14 cellular contexts compared by ENCODE assay signal in the genomic region with DNA sequence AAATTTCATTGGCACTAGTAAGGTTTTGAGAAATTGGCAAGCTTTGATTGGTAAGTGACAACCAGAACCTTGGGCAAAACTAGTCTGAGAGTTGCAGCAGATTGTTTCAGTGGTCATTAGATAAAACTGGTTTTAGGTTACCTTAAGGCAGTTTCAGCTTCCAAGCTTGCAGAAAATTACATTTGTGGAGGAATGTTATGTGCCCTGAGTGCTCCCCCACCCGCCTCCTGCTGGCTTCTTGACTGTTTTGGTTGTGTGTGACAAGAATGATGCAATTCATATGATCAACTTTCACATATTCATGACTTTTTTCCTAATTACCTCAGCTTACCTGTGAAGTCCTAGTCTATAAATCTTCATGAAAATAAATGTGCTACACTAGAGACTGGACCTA.
DNase-seq lines count a peak whose midpoint lies in the region; ATAC-seq and TF ChIP-seq lines count a peak whose summit lies in the region.
"Had no signal": no experiment of that assay in that cellular context is flagged by ENCODE, and none has a peak within 500 bp of the region (broad histone marks: within the 10 kb centered on the region; RNA-seq: fewer than 3 reads in every experiment).

No MANE protein-coding gene starts in this region.

- no peaks in the 10 kb centered on the region for H3K9me3 ChIP-seq in Peyer's patch
- no peaks in the 10 kb centered on the region for H3K9me3 ChIP-seq in Caco-2

- H3K27me3 ChIP-seq in KMS-11 (ENCODE audit: insufficient read depth, low read depth) (no peaks in the 10 kb centered on the region), Peyer's patch (no peaks in the 10 kb centered on the region), Caco-2 (replicated peaks; ENCODE audit: control insufficient read depth, insufficient read depth, low read length) (no peaks in the 10 kb centered on the region)

- no peaks in the 10 kb centered on the region for H3K36me3 ChIP-seq in KMS-11 (ENCODE audit: insufficient read depth)
- no peaks in the 10 kb centered on the region for H3K36me3 ChIP-seq in Peyer's patch
- no peaks in the 10 kb centered on the region for H3K36me3 ChIP-seq in Caco-2 (ENCODE audit: control insufficient read depth, insufficient read depth, low read length)

- TF ChIP-seq CTCF in KMS-11 (conservative IDR thresholded peaks at IDR 0.05; ENCODE audit: low read depth, low read length) (no peak), Peyer's patch (IDR thresholded peaks at IDR 0.05) (no peak), Caco-2 (IDR thresholded peaks at IDR 0.05; ENCODE audit: insufficient read depth in 1 of 2, low read depth in 1 of 2, low read length in 1 of 2, severe bottlenecking in 1 of 2, unreplicated experiment in 1 of 2) (no peak)

- CTCF ChIA-PET in Caco-2 (lab: Charles Lee) = no interaction called here

- no peak overlapping the region for H2AFZ ChIP-seq in KMS-11 (ENCODE audit: low read depth)

- H3K9me3 Mint-ChIP-seq in Caco-2 (ENCODE audit: unreplicated experiment) = no peaks in the 10 kb centered on the region
- H3K9me3 Mint-ChIP-seq: stimulated activated naive CD8-positive, alpha-beta T cell treated with anti-CD3 and anti-CD28 coated beads, Interleukin-15, amount 100 ng/mL, for 72 hours had no signal

- no peaks in the 10 kb centered on the region for H3K79me2 ChIP-seq in KMS-11 (ENCODE audit: insufficient read depth, low read depth)

- TF ChIP-seq POLR2A in Peyer's patch (IDR thresholded peaks at IDR 0.05) = no peak

- H3K27ac ChIP-seq in KMS-11 (peak overlapping the region; percentile 63), Peyer's patch (no peak overlapping the region)

- H3K4me3 Mint-ChIP-seq in Caco-2 (ENCODE audit: unreplicated experiment) = no peak overlapping the region
- H3K4me3 Mint-ChIP-seq: effector memory CD8-positive, alpha-beta T cell; stimulated activated naive CD8-positive, alpha-beta T cell treated with anti-CD3 and anti-CD28 coated beads, Interleukin-15, amount 100 ng/mL, for 72 hours had no signal

- H3K4me1 ChIP-seq in KMS-11 (ENCODE audit: low read depth, poor library complexity, severe bottlenecking) (peaks cover 77% of the 10 kb centered on the region), Peyer's patch (no peaks in the 10 kb centered on the region), Caco-2 (0 out of 2 replicates have a peak, but pooled peaks cover 4% of the 10 kb centered on the region)

- BruUV-seq in Caco-2 (replicated peaks; lab: Mats Ljungman, UMichigan) = no TSS peak

- POLR2A ChIA-PET in Caco-2 (lab: Charles Lee) = no interaction called here

- H3K4me3 ChIP-seq in KMS-11 (IDR thresholded peaks at IDR 0.05; ENCODE audit: insufficient read depth, low read depth, low read length) (no peak overlapping the region), Peyer's patch (no peak overlapping the region), Caco-2 (ENCODE audit: low read depth, low read length) (no peak overlapping the region)
- H3K4me3 ChIP-seq: K562 had no signal

- no peaks in the 10 kb centered on the region for H3K4me1 Mint-ChIP-seq in Caco-2 (ENCODE audit: low read depth, unreplicated experiment)
- H3K4me1 Mint-ChIP-seq: stimulated activated naive CD8-positive, alpha-beta T cell treated with anti-CD3 and anti-CD28 coated beads, Interleukin-15, amount 100 ng/mL, for 72 hours had no signal

- DNase-seq in cerebellar nuclear complex (lab: John Stamatoyannopoulos, UW) (no peak), Peyer's patch (no peak), Caco-2 (no peak)
- no peak for DNase-seq in effector CD4-positive, alpha-beta T cell
- DNase-seq: amniotic stem cell; effector memory CD8-positive, alpha-beta T cell; NCI-H2081; stimulated activated naive CD8-positive, alpha-beta T cell treated with anti-CD3 and anti-CD28 coated beads, Interleukin-15, amount 100 ng/mL, for 72 hours; T-helper 9 cell had no signal

- H4K20me1 ChIP-seq in KMS-11 (ENCODE audit: insufficient read depth) = no peaks in the 10 kb centered on the region

- peak overlapping the region; percentile 58 for H3K4me2 ChIP-seq in KMS-11

- intact Hi-C loops in Caco-2 (cut with micrococcal nuclease; ENCODE audit: unreplicated experiment) = no loop called here

- H3K27ac Mint-ChIP-seq in Caco-2 (ENCODE audit: unreplicated experiment) = no peak overlapping the region
- H3K27ac Mint-ChIP-seq: effector memory CD8-positive, alpha-beta T cell had no signal

- no peaks in the 10 kb centered on the region for H3K27me3 Mint-ChIP-seq in Caco-2 (ENCODE audit: insufficient read depth, unreplicated experiment)
- H3K27me3 Mint-ChIP-seq: effector memory CD8-positive, alpha-beta T cell; stimulated activated naive CD8-positive, alpha-beta T cell treated with anti-CD3 and anti-CD28 coated beads, Interleukin-15, amount 100 ng/mL, for 72 hours had no signal

- ATAC-seq in GM18499 (IDR thresholded peaks at IDR 0.05; ENCODE audit: insufficient read depth, unreplicated experiment) (peak; percentile 5), GM21367 (IDR thresholded peaks at IDR 0.05; ENCODE audit: unreplicated experiment) (peak; percentile 24), HG02943 (IDR thresholded peaks at IDR 0.05; ENCODE audit: low read depth, unreplicated experiment) (peak; percentile 16)
- ATAC-seq: effector memory CD8-positive, alpha-beta T cell; K562; stimulated activated naive CD8-positive, alpha-beta T cell treated with anti-CD3 and anti-CD28 coated beads, Interleukin-15, amount 100 ng/mL, for 72 hours had no signal

- H3K9ac ChIP-seq in KMS-11 = peak overlapping the region; percentile 3; the same call in 1 of the 2 replicates

- no peaks in the 10 kb centered on the region for H3K36me3 Mint-ChIP-seq in Caco-2 (ENCODE audit: insufficient read depth, unreplicated experiment)
